In genomic region chr4:28469387-28469786, GRCh38 we compare ENCODE assay signal across 20 cellular contexts.
"Had no signal": no experiment of that assay in that cellular context is flagged by ENCODE, and none has a peak within 500 bp of the region (broad histone marks: within the 10 kb centered on the region; RNA-seq: fewer than 3 reads in every experiment).

No MANE protein-coding gene starts in this region.

- H3K27me3 ChIP-seq: left lung, neural progenitor cell, right atrium auricular region, spleen, tibial nerve, upper lobe of left lung had no signal

- H3K4me3 ChIP-seq: left lung, mucosa of descending colon, neural progenitor cell, prostate gland, right atrium auricular region, spleen, thoracic aorta, tibial nerve, upper lobe of left lung had no signal

- ATAC-seq: esophagus mucosa; left lung; mucosa of descending colon; sciatic nerve; stimulated activated naive B cell treated with anti-CD40 and anti-IgM and Interleukin-4, amounts not matched to agents 10 μg/mL and 1 μg/mL and 100 μg/mL, for 72 hours had no signal

- H3K4me1 ChIP-seq: left lung, neural progenitor cell, parathyroid adenoma, prostate gland, right atrium auricular region, spleen, tibial nerve, upper lobe of left lung had no signal

- H3K4me2 ChIP-seq: neural progenitor cell had no signal

- H3K9ac ChIP-seq: neural progenitor cell, parathyroid adenoma had no signal

- H3K27ac ChIP-seq: epithelial cell of prostate, left lung, neural progenitor cell, parathyroid adenoma, prostate gland, right atrium auricular region, spleen, thoracic aorta, tibial nerve, upper lobe of left lung had no signal

- H2AFZ ChIP-seq: neural progenitor cell, parathyroid adenoma had no signal

- H3K36me3 ChIP-seq: left lung, neural progenitor cell, prostate gland, right atrium auricular region, spleen, thoracic aorta, tibial nerve, upper lobe of left lung had no signal

- DNase-seq: effector CD8-positive, alpha-beta T cell; endodermal cell; hypothalamus; immature natural killer cell; left lung; mesenchymal stem cell; mucosa of descending colon; naive B cell; spleen; stimulated activated naive B cell treated with anti-CD40 and anti-IgM and Interleukin-4, amounts not matched to agents 10 μg/mL and 1 μg/mL and 100 μg/mL, for 72 hours; upper lobe of left lung had no signal

- H3K79me2 ChIP-seq: parathyroid adenoma had no signal

- H3K9me3 ChIP-seq: left lung, mucosa of descending colon, prostate gland, right atrium auricular region, thoracic aorta, tibial nerve, upper lobe of left lung had no signal
